ENCODE assay signal across 21 cellular contexts in the genomic region with DNA sequence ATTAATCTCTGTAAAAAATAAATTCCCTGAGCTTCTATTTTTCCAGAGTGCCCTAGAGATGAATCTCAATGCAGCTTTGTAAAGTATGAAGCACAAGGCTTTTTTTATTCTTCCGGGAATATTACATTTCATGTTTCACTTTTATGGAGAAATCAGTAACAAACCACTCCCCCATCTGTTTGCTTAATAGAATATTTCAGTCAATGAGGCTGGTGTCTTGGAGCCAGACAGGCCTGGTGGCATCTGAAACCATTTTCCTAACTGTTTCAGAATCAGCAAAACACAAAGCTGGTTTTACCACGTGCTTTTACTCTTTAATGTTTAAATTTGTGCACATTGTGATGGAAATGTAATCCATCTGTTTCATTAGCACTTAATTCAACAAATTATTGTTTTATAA.
DNase-seq lines count a peak whose midpoint lies in the region; ATAC-seq, FAIRE-seq and TF ChIP-seq lines count a peak whose summit lies in the region.
"Had no signal": no experiment of that assay in that cellular context is flagged by ENCODE, and none has a peak within 500 bp of the region (broad histone marks: within the 10 kb centered on the region; RNA-seq: fewer than 3 reads in every experiment).

No MANE protein-coding gene starts in this region.

- ATAC-seq in pancreas (no peak), HG03442 (IDR thresholded peaks at IDR 0.05; ENCODE audit: unreplicated experiment) (no peak)

- H3K4me3 ChIP-seq in adipocyte (ENCODE audit: low read length) (no peak overlapping the region), pancreas (no peak overlapping the region), kidney (ENCODE audit: low read length in 2 of 2) (no peak overlapping the region)
- H3K4me3 ChIP-seq: PC-9 had no signal

- H3K27me3 ChIP-seq in adipocyte (replicated peaks; ENCODE audit: control insufficient read depth, insufficient read depth, low read length) = no peaks in the 10 kb centered on the region
- no peaks in the 10 kb centered on the region for H3K27me3 ChIP-seq in pancreas
- H3K27me3 ChIP-seq: BE2C had no signal

- H3K27ac ChIP-seq in pancreas = no peak overlapping the region
- H3K27ac ChIP-seq in kidney (ENCODE audit: low read depth in 2 of 2, low read length in 2 of 2) = no peak overlapping the region
- H3K27ac ChIP-seq: PC-9 had no signal

- FAIRE-seq in pancreas (lab: Jason Lieb, UNC) (no peak), kidney (lab: Jason Lieb, UNC) (no peak)
- FAIRE-seq: GM12891 had no signal

- TF ChIP-seq CTCF in pancreas (IDR thresholded peaks at IDR 0.05) (no peak), kidney (IDR thresholded peaks at IDR 0.05; ENCODE audit: borderline replicate concordance, extremely low read depth, insufficient read depth) (no peak)

- H3K9ac ChIP-seq in adipocyte (ENCODE audit: low read length) (no peak overlapping the region), kidney (ENCODE audit: low read length in 2 of 2) (no peak overlapping the region)
- H3K9ac ChIP-seq: SK-N-SH had no signal

- 40 to 69% methylated on average over 2 of the region's 2 CpGs for WGBS in pancreas, 2 donors

- DNase-seq in NCI-H2171 treated with DMSO at 0.1 percent for 48 hours (lab: John Stamatoyannopoulos, UW) (peak; percentile 6), NCI-H2171 (lab: John Stamatoyannopoulos, UW) (no peak), adipocyte (ENCODE audit: low read depth) (peak; percentile 27), myocyte (ENCODE audit: low read depth) (peak; percentile 17), pancreas (no peak), COLO668 (lab: John Stamatoyannopoulos, UW; ENCODE audit: unreplicated experiment) (no peak), kidney (no peak)
- DNase-seq: 8988T, BE2C, COR-L47, DND-41, H9, KBM-7, NCI-H1105, NCI-H2081, PC-9, RPMI8226, SHP77, SK-N-SH had no signal

- intact Hi-C loops in pancreas (cut with DNase I) (no loop called here), kidney (cut with DNase I) (no loop called here)

- no peaks in the 10 kb centered on the region for H3K36me3 ChIP-seq in adipocyte (ENCODE audit: control insufficient read depth, insufficient read depth, low read length, severe bottlenecking)
- H3K36me3 ChIP-seq in pancreas = no peaks in the 10 kb centered on the region
- no peaks in the 10 kb centered on the region for H3K36me3 ChIP-seq in kidney (ENCODE audit: control insufficient read depth in 1 of 2, insufficient read depth in 2 of 2, low read length in 2 of 2)
- H3K36me3 ChIP-seq: BE2C had no signal

- H3K9me3 ChIP-seq in adipocyte (ENCODE audit: control insufficient read depth, low read length) (no peaks in the 10 kb centered on the region), pancreas (no peaks in the 10 kb centered on the region), kidney (ENCODE audit: control insufficient read depth in 1 of 2, low read length in 2 of 2) (no peaks in the 10 kb centered on the region)
- H3K9me3 ChIP-seq: BE2C, SK-N-SH had no signal

- H3K4me1 ChIP-seq in adipocyte (ENCODE audit: control insufficient read depth, insufficient read depth, low read length) = peaks cover 5% of the 10 kb centered on the region
- H3K4me1 ChIP-seq in pancreas = no peaks in the 10 kb centered on the region
- H3K4me1 ChIP-seq in kidney (ENCODE audit: control insufficient read depth in 1 of 2, insufficient read depth in 1 of 2, low read depth in 1 of 2, low read length in 2 of 2) = no peaks in the 10 kb centered on the region
- H3K4me1 ChIP-seq: BE2C had no signal

Comparison
In these comparisons a context has a peak if more than half of its experiments do, and no peak if none do; other contexts are left out.
1. DNase-seq: peak in NCI-H2171 treated with DMSO at 0.1 percent for 48 hours (single experiment), adipocyte (single experiment) and myocyte (single experiment); none in NCI-H2171 (single experiment), pancreas (0 of 6), COLO668 (single experiment) and kidney (single experiment).